1 cellular context compared by ENCODE assay signal in the genomic region with DNA sequence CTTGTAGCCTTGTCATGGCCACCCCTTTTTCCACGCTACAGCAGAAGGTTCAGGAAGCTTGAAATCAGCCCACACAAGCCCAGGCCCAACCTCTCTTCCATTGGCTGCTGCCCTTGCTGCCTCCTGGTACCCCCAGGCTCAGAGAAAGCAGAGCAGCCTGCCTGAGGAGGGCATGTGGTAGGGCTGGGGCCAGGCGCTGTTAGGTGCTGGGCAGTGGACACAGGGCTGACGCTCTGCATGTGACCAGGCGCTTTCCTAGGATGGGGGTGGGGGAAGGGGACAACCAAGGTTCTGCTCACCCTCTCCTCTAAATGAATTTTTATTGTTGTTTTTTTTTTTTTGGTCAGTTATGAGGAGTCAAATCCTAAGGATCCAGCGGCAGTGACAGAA.
TF ChIP-seq lines count a peak whose summit lies in the region.

No MANE protein-coding gene starts in this region.

TF ChIP-seq in HEK293, 187 proteins besides CTCF, POLR2A, EP300 and RAD21 (continued from another document):
- TF ChIP-seq ZNF513 (tag by site-specific recombination; IDR thresholded peaks at IDR 0.05) (no peak), ZNF23 (tag by site-specific recombination; IDR thresholded peaks at IDR 0.05; ENCODE audit: borderline replicate concordance) (no peak), ZNF585B (tag by site-specific recombination; IDR thresholded peaks at IDR 0.05) (no peak), ZNF610 (tag by site-specific recombination; IDR thresholded peaks at IDR 0.05; ENCODE audit: borderline replicate concordance) (no peak), ZSCAN18 (tag by site-specific recombination; IDR thresholded peaks at IDR 0.05) (no peak), ZXDB (tag by site-specific recombination; IDR thresholded peaks at IDR 0.05) (no peak), FEZF1 (tag by site-specific recombination; IDR thresholded peaks at IDR 0.05) (no peak), ZNF404 (tag by site-specific recombination; IDR thresholded peaks at IDR 0.05) (no peak), ZNF133 (tag by site-specific recombination; IDR thresholded peaks at IDR 0.05) (no peak), ZNF777 (tag by site-specific recombination; IDR thresholded peaks at IDR 0.05; ENCODE audit: borderline replicate concordance) (no peak), ZNF624 (tag by site-specific recombination; IDR thresholded peaks at IDR 0.05) (no peak), GLI2 (tag by site-specific recombination; IDR thresholded peaks at IDR 0.05; ENCODE audit: borderline replicate concordance, low read depth) (no peak)
- TF ChIP-seq, protein P1, sequence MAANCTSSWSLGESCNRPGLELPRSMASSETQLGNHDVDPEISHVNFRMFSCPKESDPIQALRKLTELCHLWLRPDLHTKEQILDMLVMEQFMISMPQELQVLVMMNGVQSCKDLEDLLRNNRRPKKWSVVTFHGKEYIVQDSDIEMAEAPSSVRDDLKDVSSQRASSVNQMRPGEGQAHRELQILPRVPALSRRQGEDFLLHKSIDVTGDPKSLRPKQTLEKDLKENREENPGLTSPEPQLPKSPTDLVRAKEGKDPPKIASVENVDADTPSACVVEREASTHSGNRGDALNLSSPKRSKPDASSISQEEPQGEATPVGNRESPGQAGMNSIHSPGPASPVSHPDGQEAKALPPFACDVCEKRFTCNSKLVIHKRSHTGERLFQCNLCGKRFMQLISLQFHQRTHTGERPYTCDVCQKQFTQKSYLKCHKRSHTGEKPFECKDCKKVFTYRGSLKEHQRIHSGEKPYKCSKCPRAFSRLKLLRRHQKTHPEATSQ (tag by site-specific recombination; IDR thresholded peaks at IDR 0.05) = no peak
